Comparison of ENCODE assay signal across 25 cellular contexts in genomic region chr5:174436805-174437204, GRCh38.
A peak's percentile ranks its signal among the peaks of the same experiment; 100 is the strongest.
DNase-seq lines count a peak whose midpoint lies in the region; ATAC-seq lines count a peak whose summit lies in the region.
"Had no signal": no experiment of that assay in that cellular context is flagged by ENCODE, and none has a peak within 500 bp of the region (broad histone marks: within the 10 kb centered on the region; RNA-seq: fewer than 3 reads in every experiment).

No MANE protein-coding gene starts in this region.

- H3K14ac ChIP-seq in trophoblast cell (ENCODE audit: low read length), result peak overlapping the region; percentile 71

- no peak overlapping the region for H3K23ac ChIP-seq in trophoblast cell (ENCODE audit: low read length)

- H3K4me3 ChIP-seq in SJCRH30, result no peak overlapping the region
- H3K4me3 ChIP-seq in trophoblast cell (ENCODE audit: low read depth, low read length), result no peak overlapping the region
- H3K4me3 ChIP-seq: A549, GM23248, HAP-1, PC-9 had no signal

- no peak for ATAC-seq in HG02884 (IDR thresholded peaks at IDR 0.05; ENCODE audit: unreplicated experiment)
- ATAC-seq: A549, Right ventricle myocardium inferior had no signal

- peak overlapping the region; percentile 50 for H4K8ac ChIP-seq in trophoblast cell (ENCODE audit: low read depth, low read length)

- H2AFZ ChIP-seq in trophoblast cell (ENCODE audit: insufficient read depth, low read length, poor library complexity), result no peak overlapping the region
- H2AFZ ChIP-seq: GM23248, PC-9 had no signal

- H4K12ac ChIP-seq in trophoblast cell (ENCODE audit: low read depth, low read length), result no peak overlapping the region

- DNase-seq in ELF-1 (ENCODE audit: low read depth, low spot score) (peak; percentile 84), SJCRH30 (peak; percentile 71 to 79), islet precursor cell (peak; percentile 93), trophoblast cell (peak in 1 of 2 donors; percentile 4), GM19238 (ENCODE audit: insufficient read length, low spot score) (no peak), iPS-NIHi11 (ENCODE audit: low spot score) (no peak)
- no peak for DNase-seq in activated CD4-positive, alpha-beta T cell treated with anti-CD3 and anti-CD28 coated beads, Interleukin-2, amount 50 U/mL, for 48 hours
- DNase-seq: CD8-positive, alpha-beta memory T cell; DMS79 treated with DMSO at 0.1 percent for 48 hours; GM23248; Karpas-422; MV-4-11; NCI-H1105; NCI-H1436 treated with DMSO at 0.1 percent for 48 hours; NCI-H187 treated with DMSO at 0.1 percent for 48 hours; NCI-H2171 treated with DMSO at 0.1 percent for 48 hours; NCI-H524; NCI-H774; PC-9; T-helper 1 cell had no signal

- H3K4ac ChIP-seq in trophoblast cell (ENCODE audit: low read depth, low read length), result no peak overlapping the region

- H3K9me3 ChIP-seq in SJCRH30 (replicated peaks) (no peaks in the 10 kb centered on the region), trophoblast cell (ENCODE audit: insufficient read depth, low read depth, low read length) (no peaks in the 10 kb centered on the region)
- H3K9me3 ChIP-seq: A549, HAP-1 had no signal

- H3K79me2 ChIP-seq in trophoblast cell (ENCODE audit: control insufficient read depth, insufficient read depth, low read length, poor library complexity), result no peaks in the 10 kb centered on the region

- H3K9ac ChIP-seq in trophoblast cell (ENCODE audit: low read length), result no peak overlapping the region
- H3K9ac ChIP-seq: GM23248 had no signal

- peak overlapping the region; percentile 66 for H3K18ac ChIP-seq in trophoblast cell (ENCODE audit: low read length)

- no CpG with 5 or more reads among the region's 5 CpGs for WGBS in trophoblast cell (ENCODE audit: extremely low coverage, insufficient coverage, insufficient read length)

- peak overlapping the region; percentile 92 for H2AK5ac ChIP-seq in trophoblast cell (ENCODE audit: low read length)

- H4K91ac ChIP-seq in trophoblast cell (ENCODE audit: low read depth, low read length), result peak overlapping the region; percentile 85

- H3K27ac ChIP-seq in SJCRH30 (peak overlapping the region; percentile 30), trophoblast cell (ENCODE audit: low read depth, low read length) (peak overlapping the region; percentile 75)
- H3K27ac ChIP-seq: A549, GM23248, HL-60, PC-9 had no signal

- peak overlapping the region; percentile 12 for H3K4me2 ChIP-seq in trophoblast cell (ENCODE audit: low read length)
- H3K4me2 ChIP-seq: A549, PC-9 had no signal

- H3K36me3 ChIP-seq in SJCRH30 (no peaks in the 10 kb centered on the region), trophoblast cell (ENCODE audit: control insufficient read depth in 1 of 2, insufficient read depth in 2 of 2, low read length in 2 of 2) (no peaks in the 10 kb centered on the region)
- H3K36me3 ChIP-seq: HAP-1 had no signal

- H3K79me1 ChIP-seq in trophoblast cell (ENCODE audit: low read length), result peaks cover 7% of the 10 kb centered on the region

- H3K27me3 ChIP-seq in SJCRH30 (no peaks in the 10 kb centered on the region), trophoblast cell (ENCODE audit: insufficient read depth, low read length) (no peaks in the 10 kb centered on the region)

- H3K4me1 ChIP-seq in SJCRH30 (peaks cover 9% of the 10 kb centered on the region), trophoblast cell (ENCODE audit: control insufficient read depth in 1 of 2, insufficient read depth in 2 of 2, low read length in 2 of 2) (peaks cover 12 to 16% of the 10 kb centered on the region in 2 experiments)
- H3K4me1 ChIP-seq: A549, HAP-1 had no signal

- H2BK12ac ChIP-seq in trophoblast cell (ENCODE audit: low read length), result peak overlapping the region; percentile 89

- peak overlapping the region; percentile 43 for H2BK5ac ChIP-seq in trophoblast cell (ENCODE audit: low read depth, low read length, poor library complexity)

- peak overlapping the region; percentile 87 for H2BK120ac ChIP-seq in trophoblast cell (ENCODE audit: insufficient read depth, low read length, poor library complexity)

Comparison
In these comparisons a context has a peak if more than half of its experiments do, and no peak if none do; other contexts are left out.
1. DNase-seq: peak in ELF-1 (single experiment), SJCRH30 (2 of 2) and islet precursor cell (single experiment); none in GM19238 (single experiment), iPS-NIHi11 (single experiment) and activated CD4-positive, alpha-beta T cell treated with anti-CD3 and anti-CD28 coated beads, Interleukin-2, amount 50 U/mL, for 48 hours (0 of 2).